In genomic region chr6:158003910-158004695, GRCh38 we compare ENCODE assay signal across 9 cellular contexts. TPM values are rescaled to one million over a fixed set of nuclear protein-coding genes. Genes with fewer than 3 reads are reported as not detected.
DNase-seq lines count a peak whose midpoint lies in the region; ATAC-seq and TF ChIP-seq lines count a peak whose summit lies in the region.
"Had no signal": no experiment of that assay in that cellular context is flagged by ENCODE, and none has a peak within 500 bp of the region (broad histone marks: within the 10 kb centered on the region; RNA-seq: fewer than 3 reads in every experiment).

No MANE protein-coding gene starts in this region.

- H3K27me3 Mint-ChIP-seq in activated T-cell treated with anti-CD3 and anti-CD28 coated beads, Interleukin-2, amount 50 U/mL, for 24 hours, result no peaks in the 10 kb centered on the region
- H3K27me3 Mint-ChIP-seq: activated CD4-positive, alpha-beta T cell treated with anti-CD3 and anti-CD28 coated beads for 36 hours had no signal

- H3K27ac Mint-ChIP-seq in activated T-cell treated with anti-CD3 and anti-CD28 coated beads, Interleukin-2, amount 50 U/mL, for 24 hours, result peak overlapping the region; percentile 41

- H3K9me3 ChIP-seq in muscle layer of colon (ENCODE audit: low read length) (no peaks in the 10 kb centered on the region), upper lobe of left lung (no peaks in the 10 kb centered on the region)

- no peak overlapping the region for H3K9ac ChIP-seq in muscle layer of colon (ENCODE audit: low read length)

- H3K36me3 Mint-ChIP-seq in activated T-cell treated with anti-CD3 and anti-CD28 coated beads, Interleukin-2, amount 50 U/mL, for 24 hours (ENCODE audit: low read depth), result peaks cover 38% of the 10 kb centered on the region

- WGBS in upper lobe of left lung, 2 donors, result 69 to 84% methylated on average over 10 of the region's 10 CpGs

- peaks cover 60% of the 10 kb centered on the region for H3K4me1 ChIP-seq in muscle layer of colon (ENCODE audit: insufficient read depth, low read length)
- peaks cover 18 to 38% (median 33%) of the 10 kb centered on the region in 4 donors for H3K4me1 ChIP-seq in upper lobe of left lung

- H3K4me3 Mint-ChIP-seq in activated T-cell treated with anti-CD3 and anti-CD28 coated beads, Interleukin-2, amount 50 U/mL, for 24 hours, result no peak overlapping the region
- H3K4me3 Mint-ChIP-seq: activated CD4-positive, alpha-beta T cell treated with anti-CD3 and anti-CD28 coated beads for 36 hours had no signal

- H3K27me3 ChIP-seq in muscle layer of colon (ENCODE audit: control insufficient read depth in 1 of 2, insufficient read depth in 2 of 2, low read length in 2 of 2) (no peaks in the 10 kb centered on the region), upper lobe of left lung (no peaks in the 10 kb centered on the region)

- no peaks in the 10 kb centered on the region for H3K9me3 Mint-ChIP-seq in activated T-cell treated with anti-CD3 and anti-CD28 coated beads, Interleukin-2, amount 50 U/mL, for 24 hours

- peaks cover 61% of the 10 kb centered on the region for H3K4me1 Mint-ChIP-seq in activated T-cell treated with anti-CD3 and anti-CD28 coated beads, Interleukin-2, amount 50 U/mL, for 24 hours (ENCODE audit: low read depth)

- no peak for DNase-seq in activated T-cell treated with anti-CD3 and anti-CD28 coated beads, Interleukin-2, amount 50 U/mL, for 24 hours
- DNase-seq in activated T-cell treated with anti-CD3 and anti-CD28 coated beads, Interleukin-2, amount 50 U/mL, for 48 hours, result no peak
- DNase-seq in coronary artery (ENCODE audit: low spot score) (no peak), upper lobe of left lung (no peak), NCI-H446 treated with DMSO at 0.1 percent for 48 hours (lab: John Stamatoyannopoulos, UW) (no peak)
- DNase-seq: activated CD4-positive, alpha-beta T cell treated with anti-CD3 and anti-CD28 coated beads for 36 hours had no signal

- peak overlapping the region; percentile 89 to 93 for H3K27ac ChIP-seq in coronary artery
- peak overlapping the region; percentile 81 for H3K27ac ChIP-seq in muscle layer of colon (ENCODE audit: low read depth, low read length)
- H3K27ac ChIP-seq in upper lobe of left lung, result peak overlapping the region; percentile 58 to 78 (median 73)

- H3K36me3 ChIP-seq in muscle layer of colon (ENCODE audit: insufficient read depth, low read length) (no peaks in the 10 kb centered on the region), upper lobe of left lung (no peaks in the 10 kb centered on the region)

- ATAC-seq in upper lobe of left lung (ENCODE audit: low FRiP score in 2 of 2) (no peak), GM18867 (IDR thresholded peaks at IDR 0.05; ENCODE audit: unreplicated experiment) (no peak), GM18505 (IDR thresholded peaks at IDR 0.05; ENCODE audit: unreplicated experiment) (no peak)

- TF ChIP-seq EP300 in upper lobe of left lung (IDR thresholded peaks at IDR 0.05), result no peak

- TF ChIP-seq POLR2A in upper lobe of left lung (IDR thresholded peaks at IDR 0.05), result no peak
- no peak for TF ChIP-seq POLR2A in GM18505 (IDR thresholded peaks at IDR 0.05; ENCODE audit: borderline replicate concordance, extremely low read depth, insufficient read depth, insufficient read length)

- H3K4me3 ChIP-seq in coronary artery (peak overlapping the region; percentile 0), muscle layer of colon (ENCODE audit: low read depth in 1 of 2, low read length in 2 of 2) (peak overlapping the region; percentile 11 to 22), upper lobe of left lung (no peak overlapping the region)

- TF ChIP-seq CTCF in coronary artery (IDR thresholded peaks at IDR 0.05) (no peak), upper lobe of left lung (IDR thresholded peaks at IDR 0.05) (no peak)

RNA-seq across cellular contexts. Expression of gene SYNJ2, which starts 22.4 kb away (rescaled TPM):
- 1 to 10 TPM; 3.0 to 7.7 (median 4.2) TPM for total RNA-seq in upper lobe of left lung

Comparison
In these comparisons a context has a peak if more than half of its experiments do, and no peak if none do; other contexts are left out.
1. H3K4me3 ChIP-seq: peak in coronary artery (single experiment) and muscle layer of colon (2 of 2); none in upper lobe of left lung (0 of 4).
2. Peak in every context shown above with its lines, with median percentiles within 50 percentile points of each other: H3K27ac ChIP-seq.